Comparison of ENCODE assay signal across 8 cellular contexts in the genomic region with DNA sequence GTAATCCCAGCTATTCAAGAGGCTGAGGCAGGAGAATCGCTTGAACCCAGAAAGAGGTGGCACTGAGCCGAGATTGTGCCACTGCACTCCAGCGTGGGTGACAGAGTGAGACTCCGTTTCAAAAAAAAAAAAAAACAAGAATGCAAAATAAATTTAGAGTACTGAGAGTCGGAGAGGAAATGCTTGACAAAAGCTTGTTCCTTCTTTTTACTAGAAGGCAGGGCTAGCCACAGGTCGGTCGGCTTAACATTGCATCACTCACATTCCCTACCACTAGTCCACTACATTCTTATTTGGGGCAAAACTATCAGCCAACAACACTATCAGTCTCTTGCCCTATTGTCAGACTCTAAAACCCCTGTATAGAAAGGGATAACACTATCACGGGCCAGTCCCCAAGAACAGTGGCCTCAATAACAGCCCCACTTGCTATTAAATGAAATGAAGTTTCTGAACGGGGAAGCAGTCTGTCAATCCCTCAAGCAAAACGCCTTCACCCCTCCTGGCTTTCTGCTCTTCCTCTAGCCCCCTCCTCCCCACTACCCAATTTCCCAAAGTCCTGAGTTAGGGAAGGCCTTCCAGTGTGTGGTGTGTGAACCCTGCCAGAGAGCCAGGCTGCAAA. TPM values are rescaled to one million over a fixed set of nuclear protein-coding genes. Genes with fewer than 3 reads are reported as not detected.
DNase-seq lines count a peak whose midpoint lies in the region; ATAC-seq, FAIRE-seq and TF ChIP-seq lines count a peak whose summit lies in the region.

No MANE protein-coding gene starts in this region.

- peak overlapping the region; percentile 89 for H3K4me3 ChIP-seq in CD8-positive, alpha-beta memory T cell (ENCODE audit: low read length)
- H3K4me3 ChIP-seq in MG63: peak overlapping the region; percentile 97
- H3K4me3 ChIP-seq in K562: peak overlapping the region; percentile 90
- peak overlapping the region; percentile 74 to 77 for H3K4me3 ChIP-seq in left lung
- H3K4me3 ChIP-seq in thymus (ENCODE audit: low read length): peak overlapping the region; percentile 74

- intact Hi-C loops in K562 (cut with micrococcal nuclease): loop anchor here (10.0 kb wide), 1 partner anchor 176 kb away; a partner anchor contains a TSS
- intact Hi-C loops in left lung (cut with DNase I): no loop called here

- H3K4me1 ChIP-seq in CD8-positive, alpha-beta memory T cell (ENCODE audit: insufficient read depth, low read length): peaks cover 34% of the 10 kb centered on the region
- H3K4me1 ChIP-seq in K562 (replicated peaks in 1 of 2; ENCODE audit: control insufficient read depth in 2 of 2, insufficient read depth in 2 of 2, low read length in 2 of 2) (peaks cover 20 to 31% of the 10 kb centered on the region in 2 experiments; a peak in 4 of 5 replicates), left lung (peaks cover 14 to 52% of the 10 kb centered on the region in 2 donors), thymus (ENCODE audit: control insufficient read depth, insufficient read depth, low read length) (peaks cover 14% of the 10 kb centered on the region)

- H3K9me3 Mint-ChIP-seq in CD8-positive, alpha-beta memory T cell: no peaks in the 10 kb centered on the region

- WGBS in K562 (ENCODE audit: insufficient coverage, low coverage, missing lambda C conversion rate): 17% methylated on average over 10 of the region's 10 CpGs
- 4% methylated on average over 10 of the region's 10 CpGs for WGBS in thymus

- H3K27me3 ChIP-seq in CD8-positive, alpha-beta memory T cell (ENCODE audit: insufficient read depth, low read length, poor library complexity, severe bottlenecking): no peaks in the 10 kb centered on the region
- H3K27me3 ChIP-seq in MG63 (no peaks in the 10 kb centered on the region), K562 (ENCODE audit: control insufficient read depth in 2 of 2, insufficient read depth in 2 of 2, low read length in 2 of 2) (no peaks in the 10 kb centered on the region), left lung (no peaks in the 10 kb centered on the region), thymus (ENCODE audit: control insufficient read depth, insufficient read depth) (no peaks in the 10 kb centered on the region)

- peaks cover 0 to 2% of the 10 kb centered on the region in 2 donors for H3K27me3 Mint-ChIP-seq in CD8-positive, alpha-beta memory T cell

- in situ Hi-C loops in K562 (cut with MboI): no loop called here

- no peaks in the 10 kb centered on the region for H4K20me1 ChIP-seq in K562 (replicated peaks; ENCODE audit: control insufficient read depth, insufficient read depth, low read length)

- no peak for TF ChIP-seq EP300 in K562 (IDR thresholded peaks at IDR 0.05; ENCODE audit: low read length)

- H2AFZ ChIP-seq in K562 (ENCODE audit: low read depth, low read length): peak overlapping the region; percentile 96

- no peak for FAIRE-seq in K562 (lab: Jason Lieb, UNC)

- no peaks in the 10 kb centered on the region for H3K9me1 ChIP-seq in K562 (ENCODE audit: control insufficient read depth, insufficient read depth, low read length)

- peak overlapping the region; percentile 96 for H3K4me2 ChIP-seq in K562 (ENCODE audit: insufficient read depth, low read length)

- CTCF ChIA-PET in CD8-positive, alpha-beta memory T cell (lab: Charles Lee): interaction anchor here (0.8 to 3.1 kb wide), 4 partner anchors 13 to 102 kb away, joined by 3 to 42 read pairs (median 16); a partner anchor contains a TSS
- CTCF ChIA-PET in K562 (lab: Yijun Ruan, JAX; ENCODE audit: low intra/inter-chr PET ratio): interaction anchor here (0.6 kb wide), 1 partner anchor 38 kb away, joined by 3 read pairs; no protein-coding TSS in a partner anchor

- no peak for ATAC-seq in K562
- peak; percentile 2 for ATAC-seq in left lung
- ATAC-seq in HG02973 (IDR thresholded peaks at IDR 0.05; ENCODE audit: unreplicated experiment): no peak

- peaks cover 5% of the 10 kb centered on the region for H3K36me3 ChIP-seq in CD8-positive, alpha-beta memory T cell (ENCODE audit: insufficient read depth, low read length)
- H3K36me3 ChIP-seq in MG63 (peaks cover 13% of the 10 kb centered on the region), K562 (ENCODE audit: control insufficient read depth, insufficient read depth, low read length) (peaks cover 10% of the 10 kb centered on the region; the same call in 2 of the 3 replicates), left lung (peaks cover 0 to 17% of the 10 kb centered on the region in 2 donors), thymus (ENCODE audit: control insufficient read depth, insufficient read depth) (peaks cover 6% of the 10 kb centered on the region)

- no peak for TF ChIP-seq CTCF in K562 (IDR thresholded peaks at IDR 0.05 in 2 of 3, conservative IDR thresholded peaks at IDR 0.05 in 1 of 3; ENCODE audit: insufficient read depth in 2 of 3, low read depth in 1 of 3, low read length in 3 of 3)
- no peak for TF ChIP-seq CTCF in left lung (IDR thresholded peaks at IDR 0.05)

- no peaks in the 10 kb centered on the region for H3K9me3 ChIP-seq in CD8-positive, alpha-beta memory T cell (ENCODE audit: low read length)
- H3K9me3 ChIP-seq in MG63 (no peaks in the 10 kb centered on the region), K562 (replicated peaks; ENCODE audit: control insufficient read depth, insufficient read depth, low read depth, low read length) (no peaks in the 10 kb centered on the region), left lung (no peaks in the 10 kb centered on the region), thymus (ENCODE audit: control insufficient read depth) (no peaks in the 10 kb centered on the region)

- H3K27ac Mint-ChIP-seq in CD8-positive, alpha-beta memory T cell: peak overlapping the region; percentile 99 to 100 (median 100)

- peaks cover 0 to 24% (median 0%) of the 10 kb centered on the region in 3 donors for H3K36me3 Mint-ChIP-seq in CD8-positive, alpha-beta memory T cell

- no TSS peak for BruUV-seq in K562 (replicated peaks; lab: Mats Ljungman, UMichigan)

- TF ChIP-seq RAD21 in K562 (CRISPR knock-in tag; conservative IDR thresholded peaks at IDR 0.05 in 1 of 2, IDR thresholded peaks at IDR 0.05 in 1 of 2): no peak

- peaks cover 45 to 61% (median 59%) of the 10 kb centered on the region in 3 donors for H3K4me1 Mint-ChIP-seq in CD8-positive, alpha-beta memory T cell

- peak overlapping the region; percentile 89 to 99 (median 97) for H3K4me3 Mint-ChIP-seq in CD8-positive, alpha-beta memory T cell

- peak in 2 of 5 donors; percentile 19 to 32 for DNase-seq in CD8-positive, alpha-beta memory T cell
- DNase-seq in MG63 (no peak), K562 (ENCODE audit: extremely low read depth in 1 of 4, low spot score in 3 of 4) (peak in 1 of 4 experiments; percentile 30), left lung (no peak), DMS53 treated with DMSO at 0.1 percent for 48 hours (lab: John Stamatoyannopoulos, UW; ENCODE audit: unreplicated experiment) (no peak), cerebellar nuclear complex (lab: John Stamatoyannopoulos, UW) (no peak)

- H3K27ac ChIP-seq in CD8-positive, alpha-beta memory T cell (ENCODE audit: low read depth, low read length): peak overlapping the region; percentile 96
- peak overlapping the region; percentile 93 for H3K27ac ChIP-seq in K562 (ENCODE audit: extremely low read depth, low read depth, low read length)
- H3K27ac ChIP-seq in left lung: peak overlapping the region; percentile 96 to 99
- H3K27ac ChIP-seq in thymus (ENCODE audit: low read depth): peak overlapping the region; percentile 60

- POLR2A ChIA-PET in CD8-positive, alpha-beta memory T cell (lab: Charles Lee): interaction anchor here (0.6 to 1.4 kb wide), 2 partner anchors 118 to 229 kb away, joined by 5 read pairs; a partner anchor contains a TSS
- POLR2A ChIA-PET in K562 (lab: Yijun Ruan, JAX): interaction anchor here (0.6 to 3.4 kb wide), 10 partner anchors 14 to 327 kb away, joined by 3 to 68 read pairs (median 6); a partner anchor contains a TSS

- H3K79me2 ChIP-seq in K562 (ENCODE audit: control insufficient read depth, insufficient read depth, low read length): peaks cover 47% of the 10 kb centered on the region

- TF ChIP-seq POLR2A in K562 (conservative IDR thresholded peaks at IDR 0.05): no peak

- H3K9ac ChIP-seq in K562 (ENCODE audit: insufficient read depth in 1 of 2, low read depth in 2 of 2, low read length in 2 of 2): peak overlapping the region; percentile 85 to 97

RNA-seq across cellular contexts. Expression of a gene that starts 1.0 kb away (rescaled TPM):
- 10 to 100 TPM; 41.2 to 42.3 TPM for total RNA-seq in CD8-positive, alpha-beta memory T cell
- polyA plus RNA-seq in CD8-positive, alpha-beta memory T cell: 47.4 TPM
- 51.6 and 107 TPM in 2 replicates for total RNA-seq in MG63 (2014; rRNA removed; shearing (Covaris generic); ENCODE audit: low replicate concordance)
- total RNA-seq in K562 (2011; cell fraction: chromatin; rRNA removed; ENCODE audit: low replicate concordance): 38.1 and 80.4 TPM in 2 replicates
- total RNA-seq in K562 (2011; cell fraction: nucleolus; rRNA removed): 46.2 and 48.2 TPM in 2 replicates
- 35.6 and 42.0 TPM in 2 replicates for total RNA-seq in K562 (2011; cell fraction: nucleoplasm; rRNA removed)
- 28.7 and 39.7 TPM in 2 replicates for total RNA-seq in K562 (2014; rRNA removed)
- total RNA-seq in K562 (2014; rRNA removed; fragmentation: Illumina TruSeq; extraction: Trizol): 32.2 and 33.8 TPM in 2 replicates
- 28.2 and 29.0 TPM in 2 replicates for total RNA-seq in K562 (2015; rRNA removed; fragmentation: Illumina TruSeq; extraction: Trizol)
- 37.1 and 40.6 TPM in 2 replicates for total RNA-seq in K562 (2021)
- polyA plus RNA-seq in K562 (2011; rRNA removed): 45.4 and 63.8 TPM in 2 replicates
- 85.1 and 97.2 TPM in 2 replicates for polyA plus RNA-seq in K562 (2011; cell fraction: cytosol; rRNA removed)
- 35.0 and 44.2 TPM in 2 replicates for polyA plus RNA-seq in K562 (2011; cell fraction: nucleus; rRNA removed)
- 22.7 and 44.3 TPM in 2 replicates for polyA plus RNA-seq in K562 (2012)
- 46.8 and 53.2 TPM in 2 replicates for polyA plus RNA-seq in K562 (2014; fragmentation: Illumina TruSeq; extraction: Trizol)
- 10 to 100 TPM; 29.7 to 30.0 TPM for polyA plus RNA-seq in K562 (2014; fragmentation: Nextera tagmentation; extraction: Ambion mirVana)
- 36.0 and 39.3 TPM in 2 replicates for polyA plus RNA-seq in K562 (2014; rRNA removed)
- polyA minus RNA-seq in K562 (2011; rRNA and poly(A)+ RNA removed): 94.3 and 95.6 TPM in 2 replicates
- 44.2 and 59.1 TPM in 2 replicates for polyA minus RNA-seq in K562 (2011; cell fraction: cytosol; rRNA and poly(A)+ RNA removed)
- 19.4 and 38.8 TPM in 2 replicates for polyA minus RNA-seq in K562 (2011; cell fraction: nucleus; rRNA and poly(A)+ RNA removed)
- 10 to 100 TPM; 50.3 to 51.4 TPM for total RNA-seq in left lung
- polyA plus RNA-seq in thymus: 18.3 TPM

RNA-seq across cellular contexts. Expression of a gene that starts 3.4 kb away (rescaled TPM):
- 100 to 1,000 TPM; 102 to 104 TPM for total RNA-seq in CD8-positive, alpha-beta memory T cell
- polyA plus RNA-seq in CD8-positive, alpha-beta memory T cell: 4.6 TPM
- 61.0 and 115 TPM in 2 replicates for total RNA-seq in MG63 (2014; rRNA removed; shearing (Covaris generic); ENCODE audit: low replicate concordance)
- total RNA-seq in K562 (2011; cell fraction: chromatin; rRNA removed; ENCODE audit: low replicate concordance): 7.0 and 11.2 TPM in 2 replicates
- total RNA-seq in K562 (2011; cell fraction: nucleolus; rRNA removed): 9.1 and 11.5 TPM in 2 replicates
- total RNA-seq in K562 (2011; cell fraction: nucleoplasm; rRNA removed): 12.6 and 12.7 TPM in 2 replicates
- 49.3 and 53.1 TPM in 2 replicates for total RNA-seq in K562 (2014; rRNA removed)
- 38.1 and 38.2 TPM in 2 replicates for total RNA-seq in K562 (2014; rRNA removed; fragmentation: Illumina TruSeq; extraction: Trizol)
- 50.0 and 51.5 TPM in 2 replicates for total RNA-seq in K562 (2015; rRNA removed; fragmentation: Illumina TruSeq; extraction: Trizol)
- 39.5 and 43.1 TPM in 2 replicates for total RNA-seq in K562 (2021)
- 51.6 and 60.6 TPM in 2 replicates for polyA plus RNA-seq in K562 (2011; rRNA removed)
- 66.8 and 75.5 TPM in 2 replicates for polyA plus RNA-seq in K562 (2011; cell fraction: cytosol; rRNA removed)
- 13.8 and 14.0 TPM in 2 replicates for polyA plus RNA-seq in K562 (2011; cell fraction: nucleus; rRNA removed)
- polyA plus RNA-seq in K562 (2012): 44.4 and 46.0 TPM in 2 replicates
- polyA plus RNA-seq in K562 (2014; fragmentation: Illumina TruSeq; extraction: Trizol): 43.5 and 43.8 TPM in 2 replicates
- polyA plus RNA-seq in K562 (2014; fragmentation: Nextera tagmentation; extraction: Ambion mirVana): 10 to 100 TPM; 11.3 to 28.0 TPM
- 46.8 and 58.2 TPM in 2 replicates for polyA plus RNA-seq in K562 (2014; rRNA removed)
- polyA minus RNA-seq in K562 (2011; rRNA and poly(A)+ RNA removed): 27.9 and 28.7 TPM in 2 replicates
- polyA minus RNA-seq in K562 (2011; cell fraction: cytosol; rRNA and poly(A)+ RNA removed): 17.8 and 19.0 TPM in 2 replicates
- polyA minus RNA-seq in K562 (2011; cell fraction: nucleus; rRNA and poly(A)+ RNA removed): 4.4 and 8.1 TPM in 2 replicates
- 10 to 100 TPM; 32.6 to 33.8 TPM for total RNA-seq in left lung
- 16.0 TPM for polyA plus RNA-seq in thymus

RNA-seq across cellular contexts. Expression of a gene that starts 9.1 kb away (rescaled TPM):
- under 1 TPM; 0.35 to 0.62 TPM for total RNA-seq in CD8-positive, alpha-beta memory T cell
- polyA plus RNA-seq in CD8-positive, alpha-beta memory T cell: not detected
- total RNA-seq in MG63 (2014; rRNA removed; shearing (Covaris generic); ENCODE audit: low replicate concordance): not detected in 2 replicates
- total RNA-seq in K562 (2011; cell fraction: chromatin; rRNA removed; ENCODE audit: low replicate concordance): 0.76 and 0.83 TPM in 2 replicates
- total RNA-seq in K562 (2011; cell fraction: nucleolus; rRNA removed): 0.67 and 1.6 TPM in 2 replicates
- 1.5 and 2.7 TPM in 2 replicates for total RNA-seq in K562 (2011; cell fraction: nucleoplasm; rRNA removed)
- not detected in 2 replicates for total RNA-seq in K562 (2014; rRNA removed)
- total RNA-seq in K562 (2014; rRNA removed; fragmentation: Illumina TruSeq; extraction: Trizol): not detected in 2 replicates
- not detected in 2 replicates for total RNA-seq in K562 (2015; rRNA removed; fragmentation: Illumina TruSeq; extraction: Trizol)
- total RNA-seq in K562 (2021): 0.27 TPM in 1 of 2 replicates, not detected in the other
- polyA plus RNA-seq in K562 (2011; rRNA removed): 0.08 and 0.18 TPM in 2 replicates
- 0.06 TPM in 1 of 2 replicates, not detected in the other for polyA plus RNA-seq in K562 (2011; cell fraction: cytosol; rRNA removed)
- polyA plus RNA-seq in K562 (2011; cell fraction: nucleus; rRNA removed): 0.41 and 0.42 TPM in 2 replicates
- polyA plus RNA-seq in K562 (2012): 0.13 and 0.40 TPM in 2 replicates
- polyA plus RNA-seq in K562 (2014; fragmentation: Illumina TruSeq; extraction: Trizol): 0.10 TPM in 1 of 2 replicates, not detected in the other
- polyA plus RNA-seq in K562 (2014; fragmentation: Nextera tagmentation; extraction: Ambion mirVana): not detected
- polyA plus RNA-seq in K562 (2014; rRNA removed): not detected in 2 replicates
- not detected in 2 replicates for polyA minus RNA-seq in K562 (2011; rRNA and poly(A)+ RNA removed)
- not detected in 2 replicates for polyA minus RNA-seq in K562 (2011; cell fraction: cytosol; rRNA and poly(A)+ RNA removed)
- not detected in 2 replicates for polyA minus RNA-seq in K562 (2011; cell fraction: nucleus; rRNA and poly(A)+ RNA removed)
- under 1 TPM in 1 of 2 donors, not detected in 1; 0.29 TPM for total RNA-seq in left lung
- polyA plus RNA-seq in thymus: 0.30 TPM

RNA-seq across cellular contexts. Expression of a gene that starts 31.4 kb away (rescaled TPM):
- total RNA-seq in CD8-positive, alpha-beta memory T cell: 100 to 1,000 TPM; 107 to 118 TPM
- polyA plus RNA-seq in CD8-positive, alpha-beta memory T cell: 92.4 TPM
- total RNA-seq in MG63 (2014; rRNA removed; shearing (Covaris generic); ENCODE audit: low replicate concordance): 10.6 and 14.8 TPM in 2 replicates
- total RNA-seq in K562 (2011; cell fraction: chromatin; rRNA removed; ENCODE audit: low replicate concordance): 585 and 631 TPM in 2 replicates
- 245 and 259 TPM in 2 replicates for total RNA-seq in K562 (2011; cell fraction: nucleolus; rRNA removed)
- total RNA-seq in K562 (2011; cell fraction: nucleoplasm; rRNA removed): 295 and 306 TPM in 2 replicates
- total RNA-seq in K562 (2014; rRNA removed) (30.8 and 32.4 TPM in 2 replicates), K562 (2014; rRNA removed; fragmentation: Illumina TruSeq; extraction: Trizol) (36.6 and 41.1 TPM in 2 replicates), K562 (2015; rRNA removed; fragmentation: Illumina TruSeq; extraction: Trizol) (35.0 and 35.9 TPM in 2 replicates), K562 (2021) (70.2 and 86.0 TPM in 2 replicates), left lung (10 to 100 TPM; 84.3 to 84.9 TPM)
- polyA plus RNA-seq in K562 (2011; rRNA removed) (45.1 and 64.6 TPM in 2 replicates), K562 (2014; fragmentation: Illumina TruSeq; extraction: Trizol) (75.9 and 84.8 TPM in 2 replicates), K562 (2014; fragmentation: Nextera tagmentation; extraction: Ambion mirVana) (10 to 100 TPM; 11.9 to 29.1 TPM), K562 (2014; rRNA removed) (49.8 and 54.0 TPM in 2 replicates), thymus (25.9 TPM)
- 21.5 and 23.9 TPM in 2 replicates for polyA plus RNA-seq in K562 (2011; cell fraction: cytosol; rRNA removed)
- 217 and 238 TPM in 2 replicates for polyA plus RNA-seq in K562 (2011; cell fraction: nucleus; rRNA removed)
- polyA plus RNA-seq in K562 (2012): 80.2 and 85.8 TPM in 2 replicates
- 86.2 and 108 TPM in 2 replicates for polyA minus RNA-seq in K562 (2011; rRNA and poly(A)+ RNA removed)
- polyA minus RNA-seq in K562 (2011; cell fraction: cytosol; rRNA and poly(A)+ RNA removed): 50.7 and 61.7 TPM in 2 replicates
- polyA minus RNA-seq in K562 (2011; cell fraction: nucleus; rRNA and poly(A)+ RNA removed): 101 and 155 TPM in 2 replicates

RNA-seq across cellular contexts. Expression of a gene that starts 37.5 kb away (rescaled TPM):
- total RNA-seq in CD8-positive, alpha-beta memory T cell: 10 to 100 TPM; 67.0 to 69.9 TPM
- 16.1 TPM for polyA plus RNA-seq in CD8-positive, alpha-beta memory T cell
- total RNA-seq in MG63 (2014; rRNA removed; shearing (Covaris generic); ENCODE audit: low replicate concordance): 6.0 and 18.9 TPM in 2 replicates
- 36.9 and 89.7 TPM in 2 replicates for total RNA-seq in K562 (2011; cell fraction: chromatin; rRNA removed; ENCODE audit: low replicate concordance)
- 28.3 and 32.8 TPM in 2 replicates for total RNA-seq in K562 (2011; cell fraction: nucleolus; rRNA removed)
- 34.2 and 38.4 TPM in 2 replicates for total RNA-seq in K562 (2011; cell fraction: nucleoplasm; rRNA removed)
- total RNA-seq in K562 (2014; rRNA removed) (7.5 and 14.9 TPM in 2 replicates), K562 (2014; rRNA removed; fragmentation: Illumina TruSeq; extraction: Trizol) (5.8 and 7.9 TPM in 2 replicates), K562 (2015; rRNA removed; fragmentation: Illumina TruSeq; extraction: Trizol) (8.7 and 10.2 TPM in 2 replicates), K562 (2021) (39.1 and 46.8 TPM in 2 replicates), left lung (10 to 100 TPM; 33.3 to 39.3 TPM)
- polyA plus RNA-seq in K562 (2011; rRNA removed) (7.4 and 13.4 TPM in 2 replicates), K562 (2014; fragmentation: Illumina TruSeq; extraction: Trizol) (22.6 and 25.5 TPM in 2 replicates), K562 (2014; fragmentation: Nextera tagmentation; extraction: Ambion mirVana) (under 1 TPM; 0.52 to 0.55 TPM), K562 (2014; rRNA removed) (16.7 and 17.3 TPM in 2 replicates), thymus (7.9 TPM)
- polyA plus RNA-seq in K562 (2011; cell fraction: cytosol; rRNA removed): 9.9 and 12.9 TPM in 2 replicates
- polyA plus RNA-seq in K562 (2011; cell fraction: nucleus; rRNA removed): 33.2 and 50.3 TPM in 2 replicates
- 21.4 and 22.5 TPM in 2 replicates for polyA plus RNA-seq in K562 (2012)
- 9.5 and 13.7 TPM in 2 replicates for polyA minus RNA-seq in K562 (2011; rRNA and poly(A)+ RNA removed)
- 15.3 and 16.6 TPM in 2 replicates for polyA minus RNA-seq in K562 (2011; cell fraction: cytosol; rRNA and poly(A)+ RNA removed)
- 7.7 and 12.7 TPM in 2 replicates for polyA minus RNA-seq in K562 (2011; cell fraction: nucleus; rRNA and poly(A)+ RNA removed)
